1 cellular context compared by ENCODE assay signal in the genomic region with DNA sequence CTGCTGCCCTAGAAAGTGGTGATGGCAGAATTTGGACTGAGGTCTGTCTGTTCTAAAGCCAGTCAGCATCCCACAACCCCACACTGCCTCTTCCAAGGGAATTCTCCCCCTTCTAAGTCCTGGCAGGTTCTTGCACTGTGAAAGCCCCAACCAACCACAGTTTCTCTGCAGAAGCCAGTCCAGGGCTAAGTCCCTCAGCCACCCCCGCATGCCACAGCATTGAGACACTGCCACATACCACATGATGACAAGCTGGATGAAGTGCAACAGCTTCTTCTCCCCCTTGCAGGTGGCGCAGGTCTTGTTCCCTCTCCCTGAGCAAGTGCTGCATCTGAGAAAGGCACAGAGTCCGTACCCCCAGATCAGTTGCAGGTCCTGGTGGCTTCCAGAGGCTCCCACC.
TF ChIP-seq lines count a peak whose summit lies in the region.

No MANE protein-coding gene starts in this region.

TF ChIP-seq in WTC11, 78 proteins besides CTCF, POLR2A, EP300 and RAD21 (continued from another document):
- TF ChIP-seq, protein P1, sequence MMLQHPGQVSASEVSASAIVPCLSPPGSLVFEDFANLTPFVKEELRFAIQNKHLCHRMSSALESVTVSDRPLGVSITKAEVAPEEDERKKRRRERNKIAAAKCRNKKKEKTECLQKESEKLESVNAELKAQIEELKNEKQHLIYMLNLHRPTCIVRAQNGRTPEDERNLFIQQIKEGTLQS (CRISPR knock-in tag; conservative IDR thresholded peaks at IDR 0.05): no peak
- no peak for TF ChIP-seq ZNF219 (CRISPR knock-in tag; IDR thresholded peaks at IDR 0.05; ENCODE audit: borderline replicate concordance)
- TF ChIP-seq JUN (CRISPR knock-in tag; IDR thresholded peaks at IDR 0.05): no peak
- TF ChIP-seq ZNF423 (CRISPR knock-in tag; IDR thresholded peaks at IDR 0.05): no peak
- TF ChIP-seq ETV6 (CRISPR knock-in tag; IDR thresholded peaks at IDR 0.05): no peak
- no peak for TF ChIP-seq SP1 (CRISPR knock-in tag; conservative IDR thresholded peaks at IDR 0.05)
- TF ChIP-seq, protein P2, sequence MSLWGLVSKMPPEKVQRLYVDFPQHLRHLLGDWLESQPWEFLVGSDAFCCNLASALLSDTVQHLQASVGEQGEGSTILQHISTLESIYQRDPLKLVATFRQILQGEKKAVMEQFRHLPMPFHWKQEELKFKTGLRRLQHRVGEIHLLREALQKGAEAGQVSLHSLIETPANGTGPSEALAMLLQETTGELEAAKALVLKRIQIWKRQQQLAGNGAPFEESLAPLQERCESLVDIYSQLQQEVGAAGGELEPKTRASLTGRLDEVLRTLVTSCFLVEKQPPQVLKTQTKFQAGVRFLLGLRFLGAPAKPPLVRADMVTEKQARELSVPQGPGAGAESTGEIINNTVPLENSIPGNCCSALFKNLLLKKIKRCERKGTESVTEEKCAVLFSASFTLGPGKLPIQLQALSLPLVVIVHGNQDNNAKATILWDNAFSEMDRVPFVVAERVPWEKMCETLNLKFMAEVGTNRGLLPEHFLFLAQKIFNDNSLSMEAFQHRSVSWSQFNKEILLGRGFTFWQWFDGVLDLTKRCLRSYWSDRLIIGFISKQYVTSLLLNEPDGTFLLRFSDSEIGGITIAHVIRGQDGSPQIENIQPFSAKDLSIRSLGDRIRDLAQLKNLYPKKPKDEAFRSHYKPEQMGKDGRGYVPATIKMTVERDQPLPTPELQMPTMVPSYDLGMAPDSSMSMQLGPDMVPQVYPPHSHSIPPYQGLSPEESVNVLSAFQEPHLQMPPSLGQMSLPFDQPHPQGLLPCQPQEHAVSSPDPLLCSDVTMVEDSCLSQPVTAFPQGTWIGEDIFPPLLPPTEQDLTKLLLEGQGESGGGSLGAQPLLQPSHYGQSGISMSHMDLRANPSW (CRISPR knock-in tag; conservative IDR thresholded peaks at IDR 0.05; ENCODE audit: low read depth): no peak
- TF ChIP-seq ESRRA (CRISPR knock-in tag; IDR thresholded peaks at IDR 0.05; ENCODE audit: borderline replicate concordance): no peak
- TF ChIP-seq, protein P3, sequence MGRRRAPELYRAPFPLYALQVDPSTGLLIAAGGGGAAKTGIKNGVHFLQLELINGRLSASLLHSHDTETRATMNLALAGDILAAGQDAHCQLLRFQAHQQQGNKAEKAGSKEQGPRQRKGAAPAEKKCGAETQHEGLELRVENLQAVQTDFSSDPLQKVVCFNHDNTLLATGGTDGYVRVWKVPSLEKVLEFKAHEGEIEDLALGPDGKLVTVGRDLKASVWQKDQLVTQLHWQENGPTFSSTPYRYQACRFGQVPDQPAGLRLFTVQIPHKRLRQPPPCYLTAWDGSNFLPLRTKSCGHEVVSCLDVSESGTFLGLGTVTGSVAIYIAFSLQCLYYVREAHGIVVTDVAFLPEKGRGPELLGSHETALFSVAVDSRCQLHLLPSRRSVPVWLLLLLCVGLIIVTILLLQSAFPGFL (CRISPR knock-in tag; IDR thresholded peaks at IDR 0.05; ENCODE audit: borderline replicate concordance): no peak
- TF ChIP-seq, protein P4, sequence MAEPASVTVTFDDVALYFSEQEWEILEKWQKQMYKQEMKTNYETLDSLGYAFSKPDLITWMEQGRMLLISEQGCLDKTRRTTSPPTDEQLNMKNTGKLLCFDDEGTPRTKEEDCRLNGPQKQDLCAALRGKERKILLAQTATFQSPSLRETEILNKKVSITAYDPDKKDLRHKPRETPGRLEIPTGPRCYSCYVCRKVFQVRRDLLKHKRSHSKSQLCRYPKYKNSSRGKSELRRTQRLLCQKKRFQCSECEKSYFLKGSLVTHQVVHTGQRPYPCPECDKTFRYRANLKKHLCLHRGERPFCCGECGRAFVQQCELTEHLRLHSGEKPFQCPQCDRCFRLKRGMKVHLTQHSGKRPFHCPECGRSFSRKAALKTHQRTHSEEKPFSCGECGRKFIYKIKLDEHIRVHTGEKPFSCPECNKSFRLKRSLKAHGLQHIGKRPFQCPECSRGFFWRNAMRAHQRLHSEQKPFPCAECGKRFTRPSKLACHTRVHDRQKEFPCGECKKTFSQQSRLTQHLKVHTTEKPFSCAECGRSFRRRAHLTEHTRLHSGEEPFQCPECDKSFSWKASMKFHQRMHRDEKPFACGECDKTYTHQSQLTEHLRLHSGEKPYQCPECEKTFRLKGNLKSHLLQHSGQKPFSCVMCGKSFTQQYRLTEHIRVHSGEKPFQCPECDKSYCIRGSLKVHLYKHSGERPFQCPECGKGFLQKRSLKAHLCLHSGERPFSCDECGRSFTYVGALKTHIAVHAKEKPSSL (CRISPR knock-in tag; conservative IDR thresholded peaks at IDR 0.05): no peak
TF ChIP-seq in WTC11: peak in this region for 0.
